ENCODE assay signal across 1 cellular context in genomic region chr5:179731791-179732411, GRCh38.
A peak's percentile ranks its signal among the peaks of the same experiment; 100 is the strongest.
TF ChIP-seq lines count a peak whose summit lies in the region.

No MANE protein-coding gene starts in this region.

TF ChIP-seq in HEK293, 187 proteins besides CTCF, POLR2A, EP300 and RAD21 (continued from another document):
- no peak for TF ChIP-seq ELK4 (IDR thresholded peaks at IDR 0.05; ENCODE audit: borderline replicate concordance, low read depth, low read length)
- peak; percentile 60; the same call in 1 of the 2 replicates for TF ChIP-seq PRDM1 (tag by site-specific recombination; IDR thresholded peaks at IDR 0.05)
- no peak for TF ChIP-seq ZBTB26 (tag by site-specific recombination; optimal IDR thresholded peaks at IDR 0.05)
- TF ChIP-seq SETDB1 (IDR thresholded peaks at IDR 0.05; ENCODE audit: insufficient read length, low read length), result no peak
- TF ChIP-seq ZSCAN5A (tag by site-specific recombination; IDR thresholded peaks at IDR 0.05), result no peak
- peak; percentile 82 for TF ChIP-seq ZNF600 (tag by site-specific recombination; IDR thresholded peaks at IDR 0.05)
- TF ChIP-seq ZNF423 (tag by site-specific recombination; IDR thresholded peaks at IDR 0.05), result no peak
- TF ChIP-seq ZBTB44 (tag by site-specific recombination; IDR thresholded peaks at IDR 0.05), result peak; percentile 97
- no peak for TF ChIP-seq ZNF791 (tag by site-specific recombination; IDR thresholded peaks at IDR 0.05)
- TF ChIP-seq ZNF362 (tag by site-specific recombination; IDR thresholded peaks at IDR 0.05), result peak; percentile 78
- no peak for TF ChIP-seq ZNF155 (tag by site-specific recombination; IDR thresholded peaks at IDR 0.05)
- no peak for TF ChIP-seq ZNF843 (tag by site-specific recombination; IDR thresholded peaks at IDR 0.05)
- no peak for TF ChIP-seq MEIS1 (CRISPR knock-in tag; IDR thresholded peaks at IDR 0.05; ENCODE audit: borderline replicate concordance)
- no peak for TF ChIP-seq ZFP3 (tag by site-specific recombination; IDR thresholded peaks at IDR 0.05; ENCODE audit: low read depth)
- no peak for TF ChIP-seq ZNF580 (tag by site-specific recombination; IDR thresholded peaks at IDR 0.05)
- no peak for TF ChIP-seq ZNF426 (tag by site-specific recombination; IDR thresholded peaks at IDR 0.05)
- no peak for TF ChIP-seq FEZF1 (tag by site-specific recombination; IDR thresholded peaks at IDR 0.05)
- TF ChIP-seq KLF8 (tag by site-specific recombination; IDR thresholded peaks at IDR 0.05), result no peak
- no peak for TF ChIP-seq ZNF19 (tag by site-specific recombination; IDR thresholded peaks at IDR 0.05; ENCODE audit: low read depth)
- TF ChIP-seq KLF9 (tag by site-specific recombination; IDR thresholded peaks at IDR 0.05; ENCODE audit: low read depth), result no peak
- TF ChIP-seq ZNF324 (tag by site-specific recombination; IDR thresholded peaks at IDR 0.05), result no peak
- no peak for TF ChIP-seq GLIS1 (tag by site-specific recombination; IDR thresholded peaks at IDR 0.05)
- no peak for TF ChIP-seq ZNF768 (tag by site-specific recombination; IDR thresholded peaks at IDR 0.05)
- TF ChIP-seq ZNF658 (tag by site-specific recombination; IDR thresholded peaks at IDR 0.05), result no peak
- TF ChIP-seq ZFP41 (tag by site-specific recombination; IDR thresholded peaks at IDR 0.05; ENCODE audit: borderline replicate concordance), result no peak
- TF ChIP-seq ZNF488 (tag by site-specific recombination; IDR thresholded peaks at IDR 0.05), result no peak
